16 cellular contexts compared by ENCODE assay signal in the genomic region with DNA sequence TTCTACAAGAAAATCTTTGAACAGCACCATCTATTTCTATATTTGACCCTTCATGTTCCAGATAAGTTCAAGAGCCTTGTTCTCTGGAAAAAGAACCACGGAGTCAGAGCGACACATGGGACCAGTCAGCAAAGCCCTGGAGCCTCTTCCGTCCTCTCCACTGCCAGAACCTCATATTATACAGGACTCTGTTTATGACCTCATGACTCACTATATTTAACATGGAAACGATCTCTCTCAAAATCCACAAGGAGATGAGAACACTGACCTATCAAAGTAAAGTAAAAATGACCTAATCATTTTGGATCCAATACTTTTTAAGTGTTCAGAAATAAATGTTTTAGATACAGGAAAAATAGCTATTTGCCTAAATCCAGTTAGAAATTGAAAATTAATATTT.
DNase-seq lines count a peak whose midpoint lies in the region; ATAC-seq and TF ChIP-seq lines count a peak whose summit lies in the region.
"Had no signal": no experiment of that assay in that cellular context is flagged by ENCODE, and none has a peak within 500 bp of the region (broad histone marks: within the 10 kb centered on the region; RNA-seq: fewer than 3 reads in every experiment).

No MANE protein-coding gene starts in this region.

- H3K9me3 Mint-ChIP-seq in stimulated activated naive CD8-positive, alpha-beta T cell treated with anti-CD3 and anti-CD28 coated beads, Interleukin-15, amount 100 ng/mL, for 72 hours: no peaks in the 10 kb centered on the region
- H3K9me3 Mint-ChIP-seq in activated naive CD8-positive, alpha-beta T cell treated with anti-CD3 and anti-CD28 coated beads, Interleukin-2, amount 50 U/mL, for 24 hours: peaks cover 2% of the 10 kb centered on the region

- DNase-seq in stimulated activated naive CD8-positive, alpha-beta T cell treated with anti-CD3 and anti-CD28 coated beads, Interleukin-15, amount 100 ng/mL, for 72 hours: no peak
- no peak for DNase-seq in stimulated activated naive CD8-positive, alpha-beta T cell treated with anti-CD3 and anti-CD28 coated beads, Interleukin-15, Interleukin-2, amounts not matched to agents 100 U/mL and 50 U/mL, for 24 hours
- no peak for DNase-seq in activated naive CD8-positive, alpha-beta T cell treated with anti-CD3 and anti-CD28 coated beads, Interleukin-2, amount 50 U/mL, for 24 hours
- DNase-seq in foreskin keratinocyte (peak in 1 of 2 donors; percentile 37), HAP-1 (ENCODE audit: low spot score in 2 of 2) (no peak), NCI-H1105 treated with DMSO at 0.1 percent for 48 hours (lab: John Stamatoyannopoulos, UW) (no peak), A673 (ENCODE audit: low spot score) (no peak)
- DNase-seq: C1 segment of cervical spinal cord; effector CD8-positive, alpha-beta T cell; NCI-H1694; stimulated activated CD4-positive, alpha-beta T cell treated with anti-CD3 and anti-CD28 coated beads, Interleukin-2, amount 100 ng/mL, for 48 hours; stimulated activated naive CD4-positive, alpha-beta T cell treated with Interleukin-2 at 50 U/mL for 16 hours; SW 1271 had no signal

- peak overlapping the region; percentile 54 to 69 for H3K27ac Mint-ChIP-seq in stimulated activated naive CD8-positive, alpha-beta T cell treated with anti-CD3 and anti-CD28 coated beads, Interleukin-15, amount 100 ng/mL, for 72 hours
- H3K27ac Mint-ChIP-seq in activated naive CD8-positive, alpha-beta T cell treated with anti-CD3 and anti-CD28 coated beads, Interleukin-2, amount 50 U/mL, for 24 hours: peak overlapping the region; percentile 20

- intact Hi-C loops in A673 (cut with micrococcal nuclease; ENCODE audit: unreplicated experiment): no loop called here

- no peaks in the 10 kb centered on the region for H3K27me3 Mint-ChIP-seq in stimulated activated naive CD8-positive, alpha-beta T cell treated with anti-CD3 and anti-CD28 coated beads, Interleukin-15, amount 100 ng/mL, for 72 hours
- H3K27me3 Mint-ChIP-seq in activated naive CD8-positive, alpha-beta T cell treated with anti-CD3 and anti-CD28 coated beads, Interleukin-2, amount 50 U/mL, for 24 hours: no peaks in the 10 kb centered on the region

- H3K4me1 Mint-ChIP-seq in stimulated activated naive CD8-positive, alpha-beta T cell treated with anti-CD3 and anti-CD28 coated beads, Interleukin-15, amount 100 ng/mL, for 72 hours: peaks cover 83% of the 10 kb centered on the region
- peaks cover 71% of the 10 kb centered on the region for H3K4me1 Mint-ChIP-seq in activated naive CD8-positive, alpha-beta T cell treated with anti-CD3 and anti-CD28 coated beads, Interleukin-2, amount 50 U/mL, for 24 hours

- no peaks in the 10 kb centered on the region for H3K27me3 ChIP-seq in foreskin keratinocyte
- H3K27me3 ChIP-seq in HAP-1 (ENCODE audit: low read depth): no peaks in the 10 kb centered on the region
- H3K27me3 ChIP-seq in A673 (replicated peaks; ENCODE audit: insufficient read depth, low read depth, low read length, poor library complexity): no peaks in the 10 kb centered on the region

- TF ChIP-seq CTCF in foreskin keratinocyte (conservative IDR thresholded peaks at IDR 0.05) (no peak), A673 (conservative IDR thresholded peaks at IDR 0.05; ENCODE audit: low read depth, low read length) (no peak)

- in situ Hi-C loops in HAP-1 (cut with MboI; ENCODE audit: low sequenced_read_pairs): no loop called here

- H3K4me1 ChIP-seq in foreskin keratinocyte (no peaks in the 10 kb centered on the region), HAP-1 (peaks cover 12% of the 10 kb centered on the region), A673 (ENCODE audit: insufficient read depth, low read length, poor library complexity, severe bottlenecking) (peaks cover 10% of the 10 kb centered on the region)
- H3K4me1 ChIP-seq: parathyroid adenoma had no signal

- no TSS peak for BruUV-seq in A673 (replicated peaks; lab: Mats Ljungman, UMichigan)

- CTCF ChIA-PET in A673 (lab: Charles Lee): no interaction called here

- no peak for ATAC-seq in stimulated activated naive CD8-positive, alpha-beta T cell treated with anti-CD3 and anti-CD28 coated beads, Interleukin-15, amount 100 ng/mL, for 72 hours
- ATAC-seq in stimulated activated naive CD8-positive, alpha-beta T cell treated with anti-CD3 and anti-CD28 coated beads, Interleukin-15, Interleukin-2, amounts not matched to agents 100 U/mL and 50 U/mL, for 24 hours: no peak
- ATAC-seq in activated naive CD8-positive, alpha-beta T cell treated with anti-CD3 and anti-CD28 coated beads, Interleukin-2, amount 50 U/mL, for 24 hours: no peak
- ATAC-seq in foreskin keratinocyte (peak; percentile 24), GM19324 (IDR thresholded peaks at IDR 0.05; ENCODE audit: low FRiP score, unreplicated experiment) (no peak)
- ATAC-seq: K562 had no signal

- no peak overlapping the region for H3K4me3 ChIP-seq in HAP-1
- no peak overlapping the region for H3K4me3 ChIP-seq in A673 (ENCODE audit: low read depth, low read length, poor library complexity, severe bottlenecking)
- H3K4me3 ChIP-seq: K562 had no signal

- POLR2A ChIA-PET in A673 (lab: Charles Lee; ENCODE audit: low non-redundant PET): no interaction called here

- peaks cover 43% of the 10 kb centered on the region for H3K36me3 Mint-ChIP-seq in activated naive CD8-positive, alpha-beta T cell treated with anti-CD3 and anti-CD28 coated beads, Interleukin-2, amount 50 U/mL, for 24 hours (ENCODE audit: low read depth)

- H3K27ac ChIP-seq in foreskin keratinocyte: no peak overlapping the region
- no peak overlapping the region for H3K27ac ChIP-seq in A673 (ENCODE audit: low read depth, low read length, poor library complexity, severe bottlenecking)
- H3K27ac ChIP-seq: parathyroid adenoma had no signal

- no peak overlapping the region for H3K4me3 Mint-ChIP-seq in stimulated activated naive CD8-positive, alpha-beta T cell treated with anti-CD3 and anti-CD28 coated beads, Interleukin-15, amount 100 ng/mL, for 72 hours
- no peak overlapping the region for H3K4me3 Mint-ChIP-seq in activated naive CD8-positive, alpha-beta T cell treated with anti-CD3 and anti-CD28 coated beads, Interleukin-2, amount 50 U/mL, for 24 hours

- H3K9me3 ChIP-seq in HAP-1 (no peaks in the 10 kb centered on the region), A673 (ENCODE audit: low read depth, low read length, poor library complexity, severe bottlenecking) (no peaks in the 10 kb centered on the region)

- H3K36me3 ChIP-seq in HAP-1 (replicated peaks): no peaks in the 10 kb centered on the region
- H3K36me3 ChIP-seq in A673 (ENCODE audit: insufficient read depth, low read length, poor library complexity, severe bottlenecking): no peaks in the 10 kb centered on the region
